8 cellular contexts compared by ENCODE assay signal in genomic region chr19:18117364-18117691, GRCh38. TPM values are rescaled to one million over a fixed set of nuclear protein-coding genes. Genes with fewer than 3 reads are reported as not detected.
A peak's percentile ranks its signal among the peaks of the same experiment; 100 is the strongest.
DNase-seq lines count a peak whose midpoint lies in the region; TF ChIP-seq lines count a peak whose summit lies in the region.

No MANE protein-coding gene starts in this region.

- no peaks in the 10 kb centered on the region for H3K27me3 ChIP-seq in BJ (ENCODE audit: control insufficient read depth, insufficient read depth, low read length)

- peaks cover 28% of the 10 kb centered on the region for H3K4me1 Mint-ChIP-seq in nephron progenitor cell

- H3K4me3 Mint-ChIP-seq in nephron progenitor cell, result peak overlapping the region; percentile 84

- CTCF ChIA-PET in BJ (lab: Yijun Ruan, JAX), result interaction anchor here (1.0 to 1.6 kb wide), 2 partner anchors 8 to 13 kb away, joined by 3 to 5 read pairs; no protein-coding TSS in a partner anchor

- DNase-seq in BJ (ENCODE audit: low read depth), result no peak
- DNase-seq in Jurkat, Clone E6-1 (ENCODE audit: low read depth, low spot score), result no peak
- no peak for DNase-seq in choroid plexus epithelial cell (ENCODE audit: low read depth)
- DNase-seq in nephron progenitor cell, result no peak
- no peak for DNase-seq in NOMO-1 treated with DMSO at 0.1 percent for 48 hours (lab: John Stamatoyannopoulos, UW; ENCODE audit: unreplicated experiment)
- DNase-seq in stimulated activated CD4-positive, alpha-beta T cell treated with anti-CD3 and anti-CD28 coated beads, Interleukin-2, amount 100 ng/mL, for 24 hours, result no peak
- DNase-seq in cortex of kidney (lab: John Stamatoyannopoulos, UW), result no peak
- no peak for DNase-seq in stimulated activated CD4-positive, alpha-beta T cell treated with anti-CD3 and anti-CD28 coated beads, Interleukin-1b, Interleukin-23, amount 100 ng/mL, for 48 hours

- no peaks in the 10 kb centered on the region for H3K36me3 Mint-ChIP-seq in nephron progenitor cell (ENCODE audit: low read depth)

- H3K4me3 ChIP-seq in BJ (ENCODE audit: low read depth, low read length) (peak overlapping the region; percentile 37; the same call in 1 of the 2 replicates), choroid plexus epithelial cell (ENCODE audit: low read depth, low read length) (peak overlapping the region; percentile 44)
- peak overlapping the region; percentile 43 for H3K4me3 ChIP-seq in Jurkat, Clone E6-1 (ENCODE audit: low read length)

- peaks cover 8% of the 10 kb centered on the region for H3K27me3 Mint-ChIP-seq in nephron progenitor cell (ENCODE audit: low read depth, poor library complexity)

- POLR2A ChIA-PET in BJ (lab: Charles Lee), result interaction anchor here (0.6 kb wide), 2 partner anchors 32 to 47 kb away, joined by 4 read pairs; no protein-coding TSS in a partner anchor

- H3K36me3 ChIP-seq in BJ (ENCODE audit: control insufficient read depth, insufficient read depth, low read length), result peaks cover 4% of the 10 kb centered on the region

- TF ChIP-seq CTCF in BJ (IDR thresholded peaks at IDR 0.05; ENCODE audit: insufficient read depth, low read depth, low read length), result no peak
- no peak for TF ChIP-seq CTCF in choroid plexus epithelial cell (conservative IDR thresholded peaks at IDR 0.05; ENCODE audit: low read depth, low read length)
- no peak for TF ChIP-seq CTCF in nephron progenitor cell (IDR thresholded peaks at IDR 0.05)

- H3K9me3 Mint-ChIP-seq in nephron progenitor cell, result no peaks in the 10 kb centered on the region

- H3K27ac Mint-ChIP-seq in nephron progenitor cell, result no peak overlapping the region

RNA-seq across cellular contexts. Expression of gene MAST3, which starts 19.8 kb away (rescaled TPM):
- polyA plus RNA-seq in BJ (2011; rRNA removed), result 1.9 and 2.8 TPM in 2 replicates
- polyA minus RNA-seq in BJ (2011; rRNA and poly(A)+ RNA removed), result 3.6 and 4.9 TPM in 2 replicates
- 6.2 TPM for polyA plus RNA-seq in Jurkat, Clone E6-1 (2012; ENCODE audit: insufficient read depth, insufficient read length)

RNA-seq across cellular contexts. Expression of gene IL12RB1, which starts 30.6 kb away (rescaled TPM):
- 0.10 and 0.13 TPM in 2 replicates for polyA plus RNA-seq in BJ (2011; rRNA removed)
- 0.21 TPM in 1 of 2 replicates, not detected in the other for polyA minus RNA-seq in BJ (2011; rRNA and poly(A)+ RNA removed)
- not detected for polyA plus RNA-seq in Jurkat, Clone E6-1 (2012; ENCODE audit: insufficient read depth, insufficient read length)

RNA-seq across cellular contexts. Expression of gene PIK3R2, which starts 35.6 kb away (rescaled TPM):
- polyA plus RNA-seq in BJ (2011; rRNA removed), result 9.4 and 17.4 TPM in 2 replicates
- 12.3 and 15.0 TPM in 2 replicates for polyA minus RNA-seq in BJ (2011; rRNA and poly(A)+ RNA removed)
- 10.4 TPM for polyA plus RNA-seq in Jurkat, Clone E6-1 (2012; ENCODE audit: insufficient read depth, insufficient read length)

RNA-seq across cellular contexts. Expression of gene IFI30, which starts 56.3 kb away (rescaled TPM):
- 11.1 and 14.5 TPM in 2 replicates for polyA plus RNA-seq in BJ (2011; rRNA removed)
- polyA minus RNA-seq in BJ (2011; rRNA and poly(A)+ RNA removed), result 1.6 and 4.0 TPM in 2 replicates
- polyA plus RNA-seq in Jurkat, Clone E6-1 (2012; ENCODE audit: insufficient read depth, insufficient read length), result 35.1 TPM
